1 cellular context compared by ENCODE assay signal in the genomic region with DNA sequence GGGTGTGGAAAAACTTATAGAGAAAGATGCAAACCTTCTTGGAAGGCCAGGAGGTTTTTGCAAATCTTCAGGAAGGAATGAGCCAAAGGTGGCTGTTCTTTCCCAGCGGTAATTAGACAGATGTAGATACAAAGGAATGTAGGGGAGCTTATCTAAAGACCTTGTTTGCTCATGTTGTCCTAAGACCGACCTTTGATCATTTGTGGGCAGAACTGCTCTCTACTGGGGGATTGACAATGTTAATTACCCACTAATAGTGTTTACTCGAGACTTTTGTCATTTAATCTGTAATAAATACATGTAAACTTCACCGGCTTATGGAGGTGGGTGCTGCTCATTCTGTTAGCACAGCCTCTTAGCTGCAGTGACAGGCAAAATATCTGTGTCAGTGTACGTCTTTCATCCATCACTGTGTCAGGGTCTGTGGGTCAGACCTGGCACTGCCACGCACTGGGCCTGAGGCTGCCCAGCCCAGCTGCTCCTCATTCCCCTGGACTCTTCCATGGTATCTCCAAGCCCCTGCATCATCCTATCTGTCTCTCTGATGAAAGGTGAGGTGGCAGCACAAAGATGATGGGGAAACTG.
A peak's percentile ranks its signal among the peaks of the same experiment; 100 is the strongest.
TF ChIP-seq lines count a peak whose summit lies in the region.

No MANE protein-coding gene starts in this region.

TF ChIP-seq in HepG2, 621 proteins besides CTCF, POLR2A, EP300 and RAD21 (continued from another document and continues in another):
- TF ChIP-seq, protein P1, sequence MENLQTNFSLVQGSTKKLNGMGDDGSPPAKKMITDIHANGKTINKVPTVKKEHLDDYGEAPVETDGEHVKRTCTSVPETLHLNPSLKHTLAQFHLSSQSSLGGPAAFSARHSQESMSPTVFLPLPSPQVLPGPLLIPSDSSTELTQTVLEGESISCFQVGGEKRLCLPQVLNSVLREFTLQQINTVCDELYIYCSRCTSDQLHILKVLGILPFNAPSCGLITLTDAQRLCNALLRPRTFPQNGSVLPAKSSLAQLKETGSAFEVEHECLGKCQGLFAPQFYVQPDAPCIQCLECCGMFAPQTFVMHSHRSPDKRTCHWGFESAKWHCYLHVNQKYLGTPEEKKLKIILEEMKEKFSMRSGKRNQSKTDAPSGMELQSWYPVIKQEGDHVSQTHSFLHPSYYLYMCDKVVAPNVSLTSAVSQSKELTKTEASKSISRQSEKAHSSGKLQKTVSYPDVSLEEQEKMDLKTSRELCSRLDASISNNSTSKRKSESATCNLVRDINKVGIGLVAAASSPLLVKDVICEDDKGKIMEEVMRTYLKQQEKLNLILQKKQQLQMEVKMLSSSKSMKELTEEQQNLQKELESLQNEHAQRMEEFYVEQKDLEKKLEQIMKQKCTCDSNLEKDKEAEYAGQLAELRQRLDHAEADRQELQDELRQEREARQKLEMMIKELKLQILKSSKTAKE (CRISPR knock-in tag; IDR thresholded peaks at IDR 0.05; ENCODE audit: borderline replicate concordance): no peak
- no peak for TF ChIP-seq FIP1L1 (IDR thresholded peaks at IDR 0.05; ENCODE audit: borderline replicate concordance, insufficient read depth, low read depth, low read length)
- TF ChIP-seq ZSCAN22 (CRISPR knock-in tag; IDR thresholded peaks at IDR 0.05): no peak
- no peak for TF ChIP-seq BRCA1 (CRISPR knock-in tag; IDR thresholded peaks at IDR 0.05)
- TF ChIP-seq HCFC1 (IDR thresholded peaks at IDR 0.05; ENCODE audit: low read depth, low read length): no peak
- no peak for TF ChIP-seq ZNF549 (CRISPR knock-in tag; IDR thresholded peaks at IDR 0.05)
- no peak for TF ChIP-seq TSC22D2 (CRISPR knock-in tag; IDR thresholded peaks at IDR 0.05; ENCODE audit: borderline replicate concordance)
- TF ChIP-seq HNF4A (CRISPR knock-in tag; IDR thresholded peaks at IDR 0.05): peak; percentile 84
- TF ChIP-seq TEAD3 (CRISPR knock-in tag; optimal IDR thresholded peaks at IDR 0.05; ENCODE audit: borderline replicate concordance): peak; percentile 50
- TF ChIP-seq, protein P2, sequence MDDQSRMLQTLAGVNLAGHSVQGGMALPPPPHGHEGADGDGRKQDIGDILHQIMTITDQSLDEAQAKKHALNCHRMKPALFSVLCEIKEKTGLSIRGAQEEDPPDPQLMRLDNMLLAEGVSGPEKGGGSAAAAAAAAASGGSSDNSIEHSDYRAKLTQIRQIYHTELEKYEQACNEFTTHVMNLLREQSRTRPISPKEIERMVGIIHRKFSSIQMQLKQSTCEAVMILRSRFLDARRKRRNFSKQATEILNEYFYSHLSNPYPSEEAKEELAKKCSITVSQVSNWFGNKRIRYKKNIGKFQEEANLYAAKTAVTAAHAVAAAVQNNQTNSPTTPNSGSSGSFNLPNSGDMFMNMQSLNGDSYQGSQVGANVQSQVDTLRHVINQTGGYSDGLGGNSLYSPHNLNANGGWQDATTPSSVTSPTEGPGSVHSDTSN (CRISPR knock-in tag; IDR thresholded peaks at IDR 0.05; ENCODE audit: borderline replicate concordance): no peak
- no peak for TF ChIP-seq NFE2L2 (IDR thresholded peaks at IDR 0.05; ENCODE audit: low read length)
- TF ChIP-seq, protein P3, sequence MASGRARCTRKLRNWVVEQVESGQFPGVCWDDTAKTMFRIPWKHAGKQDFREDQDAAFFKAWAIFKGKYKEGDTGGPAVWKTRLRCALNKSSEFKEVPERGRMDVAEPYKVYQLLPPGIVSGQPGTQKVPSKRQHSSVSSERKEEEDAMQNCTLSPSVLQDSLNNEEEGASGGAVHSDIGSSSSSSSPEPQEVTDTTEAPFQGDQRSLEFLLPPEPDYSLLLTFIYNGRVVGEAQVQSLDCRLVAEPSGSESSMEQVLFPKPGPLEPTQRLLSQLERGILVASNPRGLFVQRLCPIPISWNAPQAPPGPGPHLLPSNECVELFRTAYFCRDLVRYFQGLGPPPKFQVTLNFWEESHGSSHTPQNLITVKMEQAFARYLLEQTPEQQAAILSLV (CRISPR knock-in tag; IDR thresholded peaks at IDR 0.05; ENCODE audit: borderline replicate concordance): no peak
- TF ChIP-seq, protein P4, sequence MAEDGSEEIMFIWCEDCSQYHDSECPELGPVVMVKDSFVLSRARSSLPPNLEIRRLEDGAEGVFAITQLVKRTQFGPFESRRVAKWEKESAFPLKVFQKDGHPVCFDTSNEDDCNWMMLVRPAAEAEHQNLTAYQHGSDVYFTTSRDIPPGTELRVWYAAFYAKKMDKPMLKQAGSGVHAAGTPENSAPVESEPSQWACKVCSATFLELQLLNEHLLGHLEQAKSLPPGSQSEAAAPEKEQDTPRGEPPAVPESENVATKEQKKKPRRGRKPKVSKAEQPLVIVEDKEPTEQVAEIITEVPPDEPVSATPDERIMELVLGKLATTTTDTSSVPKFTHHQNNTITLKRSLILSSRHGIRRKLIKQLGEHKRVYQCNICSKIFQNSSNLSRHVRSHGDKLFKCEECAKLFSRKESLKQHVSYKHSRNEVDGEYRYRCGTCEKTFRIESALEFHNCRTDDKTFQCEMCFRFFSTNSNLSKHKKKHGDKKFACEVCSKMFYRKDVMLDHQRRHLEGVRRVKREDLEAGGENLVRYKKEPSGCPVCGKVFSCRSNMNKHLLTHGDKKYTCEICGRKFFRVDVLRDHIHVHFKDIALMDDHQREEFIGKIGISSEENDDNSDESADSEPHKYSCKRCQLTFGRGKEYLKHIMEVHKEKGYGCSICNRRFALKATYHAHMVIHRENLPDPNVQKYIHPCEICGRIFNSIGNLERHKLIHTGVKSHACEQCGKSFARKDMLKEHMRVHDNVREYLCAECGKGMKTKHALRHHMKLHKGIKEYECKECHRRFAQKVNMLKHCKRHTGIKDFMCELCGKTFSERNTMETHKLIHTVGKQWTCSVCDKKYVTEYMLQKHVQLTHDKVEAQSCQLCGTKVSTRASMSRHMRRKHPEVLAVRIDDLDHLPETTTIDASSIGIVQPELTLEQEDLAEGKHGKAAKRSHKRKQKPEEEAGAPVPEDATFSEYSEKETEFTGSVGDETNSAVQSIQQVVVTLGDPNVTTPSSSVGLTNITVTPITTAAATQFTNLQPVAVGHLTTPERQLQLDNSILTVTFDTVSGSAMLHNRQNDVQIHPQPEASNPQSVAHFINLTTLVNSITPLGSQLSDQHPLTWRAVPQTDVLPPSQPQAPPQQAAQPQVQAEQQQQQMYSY (CRISPR knock-in tag; IDR thresholded peaks at IDR 0.05): no peak
- TF ChIP-seq PHF20 (CRISPR knock-in tag; IDR thresholded peaks at IDR 0.05): no peak
- TF ChIP-seq ZNF891 (CRISPR knock-in tag; IDR thresholded peaks at IDR 0.05): no peak
- peak; percentile 25; the same call in 1 of the 2 replicates for TF ChIP-seq NCOR1 (IDR thresholded peaks at IDR 0.05; ENCODE audit: borderline replicate concordance, low read length)
- no peak; the same call in 1 of the 2 replicates for TF ChIP-seq HMG20A (CRISPR knock-in tag; IDR thresholded peaks at IDR 0.05; ENCODE audit: borderline replicate concordance)
- TF ChIP-seq ZKSCAN5 (CRISPR knock-in tag; IDR thresholded peaks at IDR 0.05): no peak
- TF ChIP-seq, protein P5, sequence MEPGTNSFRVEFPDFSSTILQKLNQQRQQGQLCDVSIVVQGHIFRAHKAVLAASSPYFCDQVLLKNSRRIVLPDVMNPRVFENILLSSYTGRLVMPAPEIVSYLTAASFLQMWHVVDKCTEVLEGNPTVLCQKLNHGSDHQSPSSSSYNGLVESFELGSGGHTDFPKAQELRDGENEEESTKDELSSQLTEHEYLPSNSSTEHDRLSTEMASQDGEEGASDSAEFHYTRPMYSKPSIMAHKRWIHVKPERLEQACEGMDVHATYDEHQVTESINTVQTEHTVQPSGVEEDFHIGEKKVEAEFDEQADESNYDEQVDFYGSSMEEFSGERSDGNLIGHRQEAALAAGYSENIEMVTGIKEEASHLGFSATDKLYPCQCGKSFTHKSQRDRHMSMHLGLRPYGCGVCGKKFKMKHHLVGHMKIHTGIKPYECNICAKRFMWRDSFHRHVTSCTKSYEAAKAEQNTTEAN (CRISPR knock-in tag; conservative IDR thresholded peaks at IDR 0.05): no peak
- no peak for TF ChIP-seq NFIB (CRISPR knock-in tag; IDR thresholded peaks at IDR 0.05; ENCODE audit: borderline replicate concordance)
- no peak for TF ChIP-seq ZNF747 (CRISPR knock-in tag; IDR thresholded peaks at IDR 0.05; ENCODE audit: borderline replicate concordance)
- TF ChIP-seq AKAP8 (CRISPR knock-in tag; IDR thresholded peaks at IDR 0.05): no peak
- no peak for TF ChIP-seq ZNF543 (CRISPR knock-in tag; IDR thresholded peaks at IDR 0.05)
- TF ChIP-seq ZNF350 (CRISPR knock-in tag; IDR thresholded peaks at IDR 0.05; ENCODE audit: borderline replicate concordance, low read depth): no peak
- 0 out of 2 replicates have a peak, but pooled peaks have one; percentile 52 for TF ChIP-seq MIXL1 (CRISPR knock-in tag; IDR thresholded peaks at IDR 0.05)
- peak; percentile 48; the same call in 1 of the 2 replicates for TF ChIP-seq BCL6 (CRISPR knock-in tag; IDR thresholded peaks at IDR 0.05)
- TF ChIP-seq, protein P6, sequence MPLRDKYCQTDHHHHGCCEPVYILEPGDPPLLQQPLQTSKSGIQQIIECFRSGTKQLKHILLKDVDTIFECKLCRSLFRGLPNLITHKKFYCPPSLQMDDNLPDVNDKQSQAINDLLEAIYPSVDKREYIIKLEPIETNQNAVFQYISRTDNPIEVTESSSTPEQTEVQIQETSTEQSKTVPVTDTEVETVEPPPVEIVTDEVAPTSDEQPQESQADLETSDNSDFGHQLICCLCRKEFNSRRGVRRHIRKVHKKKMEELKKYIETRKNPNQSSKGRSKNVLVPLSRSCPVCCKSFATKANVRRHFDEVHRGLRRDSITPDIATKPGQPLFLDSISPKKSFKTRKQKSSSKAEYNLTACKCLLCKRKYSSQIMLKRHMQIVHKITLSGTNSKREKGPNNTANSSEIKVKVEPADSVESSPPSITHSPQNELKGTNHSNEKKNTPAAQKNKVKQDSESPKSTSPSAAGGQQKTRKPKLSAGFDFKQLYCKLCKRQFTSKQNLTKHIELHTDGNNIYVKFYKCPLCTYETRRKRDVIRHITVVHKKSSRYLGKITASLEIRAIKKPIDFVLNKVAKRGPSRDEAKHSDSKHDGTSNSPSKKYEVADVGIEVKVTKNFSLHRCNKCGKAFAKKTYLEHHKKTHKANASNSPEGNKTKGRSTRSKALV (CRISPR knock-in tag; IDR thresholded peaks at IDR 0.05): no peak
- TF ChIP-seq HOXA7 (CRISPR knock-in tag; IDR thresholded peaks at IDR 0.05): no peak
- no peak for TF ChIP-seq PAX8 (CRISPR knock-in tag; IDR thresholded peaks at IDR 0.05; ENCODE audit: borderline replicate concordance)
- TF ChIP-seq NR2F2 (IDR thresholded peaks at IDR 0.05; ENCODE audit: borderline replicate concordance, low read depth): peak; percentile 92
- TF ChIP-seq TBX3 (IDR thresholded peaks at IDR 0.05; ENCODE audit: borderline replicate concordance): peak; percentile 94
- TF ChIP-seq NFKB2 (CRISPR knock-in tag; IDR thresholded peaks at IDR 0.05; ENCODE audit: borderline replicate concordance): no peak
- no peak for TF ChIP-seq SATB2 (CRISPR knock-in tag; IDR thresholded peaks at IDR 0.05)
- TF ChIP-seq RFXANK (CRISPR knock-in tag; IDR thresholded peaks at IDR 0.05): no peak
- TF ChIP-seq PHF5A (CRISPR knock-in tag; IDR thresholded peaks at IDR 0.05; ENCODE audit: low read depth, unreplicated experiment): no peak
- no peak for TF ChIP-seq GABPB1 (CRISPR knock-in tag; IDR thresholded peaks at IDR 0.05)
- peak; percentile 89; the same call in 1 of the 2 replicates for TF ChIP-seq HMG20B (CRISPR knock-in tag; conservative IDR thresholded peaks at IDR 0.05)
- peak; percentile 60; the same call in 1 of the 2 replicates for TF ChIP-seq NKX3-1 (CRISPR knock-in tag; IDR thresholded peaks at IDR 0.05)
- TF ChIP-seq MIER3 (CRISPR knock-in tag; IDR thresholded peaks at IDR 0.05; ENCODE audit: borderline replicate concordance): no peak
- TF ChIP-seq ZNF761 (CRISPR knock-in tag; conservative IDR thresholded peaks at IDR 0.05): no peak
- TF ChIP-seq KDM5A (IDR thresholded peaks at IDR 0.05; ENCODE audit: borderline replicate concordance, low read length): no peak
- TF ChIP-seq, protein P7, sequence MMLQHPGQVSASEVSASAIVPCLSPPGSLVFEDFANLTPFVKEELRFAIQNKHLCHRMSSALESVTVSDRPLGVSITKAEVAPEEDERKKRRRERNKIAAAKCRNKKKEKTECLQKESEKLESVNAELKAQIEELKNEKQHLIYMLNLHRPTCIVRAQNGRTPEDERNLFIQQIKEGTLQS (CRISPR knock-in tag; IDR thresholded peaks at IDR 0.05): no peak
- no peak for TF ChIP-seq ZKSCAN8 (CRISPR knock-in tag; IDR thresholded peaks at IDR 0.05; ENCODE audit: borderline replicate concordance)
- no peak for TF ChIP-seq ZNF225 (CRISPR knock-in tag; IDR thresholded peaks at IDR 0.05)
- peak; percentile 84 for TF ChIP-seq TBX2 (CRISPR knock-in tag; IDR thresholded peaks at IDR 0.05; ENCODE audit: borderline replicate concordance)
- TF ChIP-seq SMAD9 (CRISPR knock-in tag; IDR thresholded peaks at IDR 0.05): no peak
- TF ChIP-seq, protein P8, sequence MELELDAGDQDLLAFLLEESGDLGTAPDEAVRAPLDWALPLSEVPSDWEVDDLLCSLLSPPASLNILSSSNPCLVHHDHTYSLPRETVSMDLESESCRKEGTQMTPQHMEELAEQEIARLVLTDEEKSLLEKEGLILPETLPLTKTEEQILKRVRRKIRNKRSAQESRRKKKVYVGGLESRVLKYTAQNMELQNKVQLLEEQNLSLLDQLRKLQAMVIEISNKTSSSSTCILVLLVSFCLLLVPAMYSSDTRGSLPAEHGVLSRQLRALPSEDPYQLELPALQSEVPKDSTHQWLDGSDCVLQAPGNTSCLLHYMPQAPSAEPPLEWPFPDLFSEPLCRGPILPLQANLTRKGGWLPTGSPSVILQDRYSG (CRISPR knock-in tag; IDR thresholded peaks at IDR 0.05): no peak
- TF ChIP-seq, protein P9, sequence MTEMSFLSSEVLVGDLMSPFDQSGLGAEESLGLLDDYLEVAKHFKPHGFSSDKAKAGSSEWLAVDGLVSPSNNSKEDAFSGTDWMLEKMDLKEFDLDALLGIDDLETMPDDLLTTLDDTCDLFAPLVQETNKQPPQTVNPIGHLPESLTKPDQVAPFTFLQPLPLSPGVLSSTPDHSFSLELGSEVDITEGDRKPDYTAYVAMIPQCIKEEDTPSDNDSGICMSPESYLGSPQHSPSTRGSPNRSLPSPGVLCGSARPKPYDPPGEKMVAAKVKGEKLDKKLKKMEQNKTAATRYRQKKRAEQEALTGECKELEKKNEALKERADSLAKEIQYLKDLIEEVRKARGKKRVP (CRISPR knock-in tag; IDR thresholded peaks at IDR 0.05): no peak
- no peak for TF ChIP-seq MEF2D (CRISPR knock-in tag; IDR thresholded peaks at IDR 0.05)
- peak; percentile 62; the same call in 1 of the 2 replicates for TF ChIP-seq FOXJ3 (CRISPR knock-in tag; IDR thresholded peaks at IDR 0.05; ENCODE audit: borderline replicate concordance)
- TF ChIP-seq, protein P10, sequence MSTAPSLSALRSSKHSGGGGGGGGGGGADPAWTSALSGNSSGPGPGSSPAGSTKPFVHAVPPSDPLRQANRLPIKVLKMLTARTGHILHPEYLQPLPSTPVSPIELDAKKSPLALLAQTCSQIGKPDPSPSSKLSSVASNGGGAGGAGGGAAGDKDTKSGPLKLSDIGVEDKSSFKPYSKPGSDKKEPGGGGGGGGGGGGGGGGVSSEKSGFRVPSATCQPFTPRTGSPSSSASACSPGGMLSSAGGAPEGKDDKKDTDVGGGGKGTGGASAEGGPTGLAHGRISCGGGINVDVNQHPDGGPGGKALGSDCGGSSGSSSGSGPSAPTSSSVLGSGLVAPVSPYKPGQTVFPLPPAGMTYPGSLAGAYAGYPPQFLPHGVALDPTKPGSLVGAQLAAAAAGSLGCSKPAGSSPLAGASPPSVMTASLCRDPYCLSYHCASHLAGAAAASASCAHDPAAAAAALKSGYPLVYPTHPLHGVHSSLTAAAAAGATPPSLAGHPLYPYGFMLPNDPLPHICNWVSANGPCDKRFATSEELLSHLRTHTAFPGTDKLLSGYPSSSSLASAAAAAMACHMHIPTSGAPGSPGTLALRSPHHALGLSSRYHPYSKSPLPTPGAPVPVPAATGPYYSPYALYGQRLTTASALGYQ (CRISPR knock-in tag; IDR thresholded peaks at IDR 0.05): peak; percentile 93
- peak; percentile 76; the same call in 1 of the 2 replicates for TF ChIP-seq ISL2 (CRISPR knock-in tag; IDR thresholded peaks at IDR 0.05)
- TF ChIP-seq SPEN (CRISPR knock-in tag; IDR thresholded peaks at IDR 0.05; ENCODE audit: low read depth): no peak
- no peak for TF ChIP-seq ATM (IDR thresholded peaks at IDR 0.05; ENCODE audit: borderline replicate concordance)
